ENCODE assay signal across 8 cellular contexts in the genomic region with DNA sequence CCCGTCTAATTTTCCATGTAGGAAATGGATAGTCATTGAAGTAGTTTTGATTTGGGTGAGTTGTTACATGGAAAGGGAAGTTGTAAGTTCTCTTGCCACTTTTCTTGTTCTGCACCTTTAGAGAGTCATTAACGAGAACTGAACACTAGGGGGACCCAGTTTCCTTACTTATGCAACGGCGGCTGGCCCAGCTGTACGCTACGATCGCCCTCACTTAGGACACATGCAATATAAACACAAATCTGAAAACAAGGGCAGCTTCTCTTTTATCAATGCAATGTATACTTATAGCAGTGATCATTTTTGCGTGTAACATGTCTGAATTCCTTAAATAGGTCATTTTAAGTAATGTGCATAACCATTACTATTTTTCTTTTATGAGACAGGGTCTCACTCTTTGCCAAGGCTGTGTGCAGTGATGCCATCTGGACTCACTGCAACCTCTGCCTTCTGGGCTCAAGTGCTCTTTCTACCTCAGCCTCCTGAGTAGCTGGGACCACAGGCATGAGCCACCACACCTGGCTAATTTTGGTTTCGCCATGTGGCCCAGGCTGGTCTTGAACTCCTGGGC. TPM values are rescaled to one million over a fixed set of nuclear protein-coding genes. Genes with fewer than 3 reads are reported as not detected.
DNase-seq lines count a peak whose midpoint lies in the region; ATAC-seq and TF ChIP-seq lines count a peak whose summit lies in the region.
"Not testable (repeated sequence)": the region's sequence is repeated elsewhere in the genome, so short reads cannot be mapped to it uniquely, and the experiment has no call there.

No MANE protein-coding gene starts in this region.

- not testable (repeated sequence) for H3K4me3 ChIP-seq in Karpas-422 (ENCODE audit: low read length); esophagus squamous epithelium; stomach

- WGBS in esophagus squamous epithelium, 2 donors: 11 to 13% methylated on average over 9 of the region's 9 CpGs
- WGBS in stomach, 5 donors: 10 to 12% (median 11%) methylated on average over 9 of the region's 9 CpGs

- not testable (repeated sequence) for H3K4me2 ChIP-seq in Karpas-422 (ENCODE audit: low read depth, low read length, poor library complexity, severe bottlenecking)

- H3K27ac Mint-ChIP-seq in activated T-helper 1 cell treated with anti-CD3 and anti-CD28 coated beads, Interleukin-12 subunit alpha, Interleukin-12 subunit beta, Interleukin-2, Interleukin-4 antibody, amounts not matched to agents 30 ng/mL and 10 ng/mL and 1 ng/mL, durations not matched to agents 14 hours and 24 hours and 36 hours; memory B cell: not testable (repeated sequence)

- H3K4me1 ChIP-seq in Karpas-422 (ENCODE audit: low read length): peaks cover 32% of the 10 kb centered on the region
- peaks cover 5 to 30% (median 8%) of the 10 kb centered on the region in 3 donors for H3K4me1 ChIP-seq in esophagus squamous epithelium
- peaks cover 0 to 48% (median 21%) of the 10 kb centered on the region in 4 donors for H3K4me1 ChIP-seq in stomach

- ATAC-seq in GM21737 (IDR thresholded peaks at IDR 0.05; ENCODE audit: unreplicated experiment) (peak; percentile 32), memory B cell (ENCODE audit: low read depth) (peak; percentile 20)

- not testable (repeated sequence) for H3K9me3 ChIP-seq in Karpas-422 (ENCODE audit: low read length); esophagus squamous epithelium; stomach

- peak overlapping the region; percentile 72 for H3K27ac ChIP-seq in Karpas-422 (ENCODE audit: low read length)
- peak overlapping the region in 1 of 4 donors; percentile 11 for H3K27ac ChIP-seq in esophagus squamous epithelium
- not testable (repeated sequence) for H3K27ac ChIP-seq in stomach

- peak overlapping the region; percentile 22; the same call in 1 of the 2 replicates for H3K9ac ChIP-seq in Karpas-422 (ENCODE audit: low read length)

- not testable (repeated sequence) for H3K27me3 ChIP-seq in Karpas-422 (ENCODE audit: low read length); esophagus squamous epithelium; stomach

- not testable (repeated sequence) for H3K9me3 Mint-ChIP-seq in activated T-helper 1 cell treated with anti-CD3 and anti-CD28 coated beads, Interleukin-12 subunit alpha, Interleukin-12 subunit beta, Interleukin-2, Interleukin-4 antibody, amounts not matched to agents 30 ng/mL and 10 ng/mL and 1 ng/mL, durations not matched to agents 14 hours and 24 hours and 36 hours; memory B cell

- peak; percentile 46 for DNase-seq in DMS114 treated with DMSO at 0.1 percent for 48 hours (lab: John Stamatoyannopoulos, UW; ENCODE audit: unreplicated experiment)
- DNase-seq in Karpas-422: peak; percentile 76
- DNase-seq in NOMO-1 treated with dmso at 0.1 percent for 144 hours (lab: John Stamatoyannopoulos, UW; ENCODE audit: unreplicated experiment): peak; percentile 31
- DNase-seq in activated T-helper 1 cell treated with anti-CD3 and anti-CD28 coated beads, Interleukin-12 subunit alpha, Interleukin-12 subunit beta, Interleukin-2, Interleukin-4 antibody, amounts not matched to agents 30 ng/mL and 10 ng/mL and 1 ng/mL, durations not matched to agents 14 hours and 24 hours and 36 hours (ENCODE audit: low spot score): peak; percentile 24
- DNase-seq in esophagus squamous epithelium (lab: John Stamatoyannopoulos, UW); stomach: not testable (repeated sequence)
- DNase-seq in memory B cell (ENCODE audit: low spot score in 2 of 2): peak in 1 of 2 donors; percentile 49

- not testable (repeated sequence) for H3K79me2 ChIP-seq in Karpas-422 (ENCODE audit: low read length)

- not testable (repeated sequence) for H4K20me1 ChIP-seq in Karpas-422 (ENCODE audit: insufficient read depth, low read depth, low read length)

- TF ChIP-seq CTCF in esophagus squamous epithelium (IDR thresholded peaks at IDR 0.05) (peak; percentile 26 to 72 (median 48)), stomach (IDR thresholded peaks at IDR 0.05) (peak in 4 of 7 experiments; percentile 49 to 66 (median 50))

- not testable (repeated sequence) for TF ChIP-seq POLR2A in esophagus squamous epithelium (IDR thresholded peaks at IDR 0.05); stomach (IDR thresholded peaks at IDR 0.05)

- not testable (repeated sequence) for H2AFZ ChIP-seq in Karpas-422 (ENCODE audit: low read length)

- intact Hi-C loops in activated T-helper 1 cell treated with anti-CD3 and anti-CD28 coated beads, Interleukin-12 subunit alpha, Interleukin-12 subunit beta, Interleukin-2, Interleukin-4 antibody, amounts not matched to agents 30 ng/mL and 10 ng/mL and 1 ng/mL, durations not matched to agents 14 hours and 24 hours and 36 hours (cut with micrococcal nuclease): loop anchor here (1.0 to 2.0 kb wide), 4 partner anchors 28 to 200 kb away; partner anchors contain the start of genes ARSG and SLC16A6
- intact Hi-C loops in esophagus squamous epithelium (cut with DNase I): loop anchor here (5.0 kb wide), 1 partner anchor 169 kb away; no protein-coding TSS in a partner anchor
- intact Hi-C loops in stomach (cut with DNase I; ENCODE audit: low total_unique reads): loop anchor here (10.0 kb wide), 2 partner anchors 132 to 172 kb away; no protein-coding TSS in a partner anchor

- H3K36me3 Mint-ChIP-seq in activated T-helper 1 cell treated with anti-CD3 and anti-CD28 coated beads, Interleukin-12 subunit alpha, Interleukin-12 subunit beta, Interleukin-2, Interleukin-4 antibody, amounts not matched to agents 30 ng/mL and 10 ng/mL and 1 ng/mL, durations not matched to agents 14 hours and 24 hours and 36 hours (ENCODE audit: low read depth); memory B cell: not testable (repeated sequence)

- H3K4me1 Mint-ChIP-seq in activated T-helper 1 cell treated with anti-CD3 and anti-CD28 coated beads, Interleukin-12 subunit alpha, Interleukin-12 subunit beta, Interleukin-2, Interleukin-4 antibody, amounts not matched to agents 30 ng/mL and 10 ng/mL and 1 ng/mL, durations not matched to agents 14 hours and 24 hours and 36 hours (ENCODE audit: low read depth): peaks cover 34% of the 10 kb centered on the region
- peaks cover 15% of the 10 kb centered on the region for H3K4me1 Mint-ChIP-seq in memory B cell

- H3K27me3 Mint-ChIP-seq in activated T-helper 1 cell treated with anti-CD3 and anti-CD28 coated beads, Interleukin-12 subunit alpha, Interleukin-12 subunit beta, Interleukin-2, Interleukin-4 antibody, amounts not matched to agents 30 ng/mL and 10 ng/mL and 1 ng/mL, durations not matched to agents 14 hours and 24 hours and 36 hours (ENCODE audit: insufficient read depth); memory B cell: not testable (repeated sequence)

- peaks cover 22% of the 10 kb centered on the region; the same call in 1 of the 2 replicates for H3K36me3 ChIP-seq in Karpas-422 (ENCODE audit: insufficient read depth, low read length)
- peaks cover 0 to 11% (median 0%) of the 10 kb centered on the region in 3 donors for H3K36me3 ChIP-seq in esophagus squamous epithelium
- H3K36me3 ChIP-seq in stomach: not testable (repeated sequence)

- not testable (repeated sequence) for H3K4me3 Mint-ChIP-seq in activated T-helper 1 cell treated with anti-CD3 and anti-CD28 coated beads, Interleukin-12 subunit alpha, Interleukin-12 subunit beta, Interleukin-2, Interleukin-4 antibody, amounts not matched to agents 30 ng/mL and 10 ng/mL and 1 ng/mL, durations not matched to agents 14 hours and 24 hours and 36 hours; memory B cell

- TF ChIP-seq EP300 in stomach (IDR thresholded peaks at IDR 0.05): not testable (repeated sequence)

- not testable (repeated sequence) for H3K9me2 ChIP-seq in Karpas-422 (replicated peaks; ENCODE audit: insufficient read depth, low read length)

RNA-seq across cellular contexts. Expression of gene AMZ2, which starts 15.4 kb away (rescaled TPM):
- 66.7 and 136 TPM in 2 replicates for total RNA-seq in Karpas-422 (2014; rRNA removed; shearing (Covaris generic); ENCODE audit: low replicate concordance)
- total RNA-seq in activated T-helper 1 cell treated with anti-CD3 and anti-CD28 coated beads, Interleukin-12 subunit alpha, Interleukin-12 subunit beta, Interleukin-2, Interleukin-4 antibody, amounts not matched to agents 30 ng/mL and 10 ng/mL and 1 ng/mL, durations not matched to agents 14 hours and 24 hours and 36 hours: 67.3 and 75.7 TPM in 2 replicates
- 10 to 100 TPM; 13.7 to 47.7 (median 35.1) TPM for total RNA-seq in esophagus squamous epithelium
- total RNA-seq in stomach: 10 to 100 TPM in 4 of 5 donors, 1 to 10 TPM in 1; 1.2 to 73.2 (median 30.7) TPM
- polyA plus RNA-seq in stomach: 10 to 100 TPM; 46.3 to 61.7 (median 47.7) TPM

RNA-seq across cellular contexts. Expression of gene SLC16A6, which starts 27.7 kb away (rescaled TPM):
- 44.7 and 59.9 TPM in 2 replicates for total RNA-seq in Karpas-422 (2014; rRNA removed; shearing (Covaris generic); ENCODE audit: low replicate concordance)
- 3.0 and 3.8 TPM in 2 replicates for total RNA-seq in activated T-helper 1 cell treated with anti-CD3 and anti-CD28 coated beads, Interleukin-12 subunit alpha, Interleukin-12 subunit beta, Interleukin-2, Interleukin-4 antibody, amounts not matched to agents 30 ng/mL and 10 ng/mL and 1 ng/mL, durations not matched to agents 14 hours and 24 hours and 36 hours
- total RNA-seq in esophagus squamous epithelium (10 to 100 TPM in 3 of 4 donors, 1 to 10 TPM in 1; 9.2 to 20.9 (median 17.8) TPM), stomach (under 1 TPM in 1 of 5 donors, not detected in 4; 0.92 TPM)
- under 1 TPM in 2 of 3 donors, not detected in 1; 0.37 to 0.80 TPM for polyA plus RNA-seq in stomach

RNA-seq across cellular contexts. Expression of gene ARSG, which starts 28.1 kb away (rescaled TPM):
- 47.1 and 63.2 TPM in 2 replicates for total RNA-seq in Karpas-422 (2014; rRNA removed; shearing (Covaris generic); ENCODE audit: low replicate concordance)
- total RNA-seq in activated T-helper 1 cell treated with anti-CD3 and anti-CD28 coated beads, Interleukin-12 subunit alpha, Interleukin-12 subunit beta, Interleukin-2, Interleukin-4 antibody, amounts not matched to agents 30 ng/mL and 10 ng/mL and 1 ng/mL, durations not matched to agents 14 hours and 24 hours and 36 hours: 5.5 and 6.7 TPM in 2 replicates
- total RNA-seq in esophagus squamous epithelium (1 to 10 TPM; 6.1 to 8.9 (median 7.0) TPM), stomach (10 to 100 TPM in 2 of 5 donors, 1 to 10 TPM in 2, under 1 TPM in 1; 0.45 to 74.7 (median 7.5) TPM)
- polyA plus RNA-seq in stomach: 1 to 10 TPM in 2 of 3 donors, under 1 TPM in 1; 0.56 to 1.7 (median 1.1) TPM
